Comparison of ENCODE assay signal across 1 cellular context in the genomic region with DNA sequence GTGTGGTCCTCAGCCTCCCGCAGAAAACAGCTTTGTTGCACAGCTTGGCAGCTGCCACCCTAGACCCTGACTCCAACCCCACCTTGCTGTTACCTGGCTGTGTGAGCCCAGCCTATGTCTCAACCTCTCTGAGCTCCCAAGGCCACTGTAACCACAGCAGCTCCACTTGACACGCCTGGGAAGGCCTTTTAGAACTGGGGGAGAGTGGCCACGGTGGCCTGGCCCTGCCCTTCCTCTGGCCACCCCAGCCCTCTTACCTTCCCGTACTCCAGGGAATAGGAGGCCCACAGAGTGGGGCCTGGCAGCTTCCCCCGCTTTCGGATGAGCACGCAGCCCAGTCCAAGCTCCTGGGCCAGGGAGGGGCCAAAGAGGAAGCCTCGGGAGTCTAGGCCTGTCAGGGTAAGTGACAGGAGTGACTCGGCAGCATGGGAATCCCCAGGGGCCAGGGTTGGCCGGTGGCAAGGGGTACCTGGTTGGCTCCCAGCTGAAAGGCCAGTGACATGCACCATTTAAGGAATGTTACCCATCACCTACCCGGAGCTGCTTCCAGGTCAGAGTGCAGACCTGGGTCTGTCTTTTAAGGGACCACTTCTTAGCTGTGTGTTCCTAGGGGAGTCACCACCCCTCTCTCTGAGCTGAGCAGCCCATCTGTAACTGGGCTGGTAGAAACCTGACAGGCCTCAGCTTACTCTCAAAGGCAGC.
TF ChIP-seq lines count a peak whose summit lies in the region.

No MANE protein-coding gene starts in this region.

TF ChIP-seq in K562, 482 proteins besides CTCF, POLR2A, EP300 and RAD21 (continued from another document and continues in another):
- TF ChIP-seq, protein P1, sequence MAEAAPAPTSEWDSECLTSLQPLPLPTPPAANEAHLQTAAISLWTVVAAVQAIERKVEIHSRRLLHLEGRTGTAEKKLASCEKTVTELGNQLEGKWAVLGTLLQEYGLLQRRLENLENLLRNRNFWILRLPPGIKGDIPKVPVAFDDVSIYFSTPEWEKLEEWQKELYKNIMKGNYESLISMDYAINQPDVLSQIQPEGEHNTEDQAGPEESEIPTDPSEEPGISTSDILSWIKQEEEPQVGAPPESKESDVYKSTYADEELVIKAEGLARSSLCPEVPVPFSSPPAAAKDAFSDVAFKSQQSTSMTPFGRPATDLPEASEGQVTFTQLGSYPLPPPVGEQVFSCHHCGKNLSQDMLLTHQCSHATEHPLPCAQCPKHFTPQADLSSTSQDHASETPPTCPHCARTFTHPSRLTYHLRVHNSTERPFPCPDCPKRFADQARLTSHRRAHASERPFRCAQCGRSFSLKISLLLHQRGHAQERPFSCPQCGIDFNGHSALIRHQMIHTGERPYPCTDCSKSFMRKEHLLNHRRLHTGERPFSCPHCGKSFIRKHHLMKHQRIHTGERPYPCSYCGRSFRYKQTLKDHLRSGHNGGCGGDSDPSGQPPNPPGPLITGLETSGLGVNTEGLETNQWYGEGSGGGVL (CRISPR knock-in tag; IDR thresholded peaks at IDR 0.05), result no peak
- TF ChIP-seq NRF1 (conservative IDR thresholded peaks at IDR 0.05 in 1 of 2, IDR thresholded peaks at IDR 0.05 in 1 of 2) (peak; percentile 8 to 17; a peak in 1 of 4 replicates), ZC3H11A (IDR thresholded peaks at IDR 0.05; ENCODE audit: low read depth, low read length) (no peak), ZNF232 (CRISPR knock-in tag; IDR thresholded peaks at IDR 0.05) (no peak), RUNX1 (IDR thresholded peaks at IDR 0.05; ENCODE audit: low read depth) (0 out of 2 replicates have a peak, but pooled peaks have one; percentile 10), MXI1 (IDR thresholded peaks at IDR 0.05; ENCODE audit: low read depth, low read length) (peak; percentile 70), STAT5B (CRISPR knock-in tag; IDR thresholded peaks at IDR 0.05) (no peak), SUPT5H (IDR thresholded peaks at IDR 0.05) (peak; percentile 3), TAL1 (IDR thresholded peaks at IDR 0.05) (no peak), RBFOX2 (IDR thresholded peaks at IDR 0.05; ENCODE audit: low read depth, low read length) (peak; percentile 41), HNRNPUL1 (IDR thresholded peaks at IDR 0.05; ENCODE audit: low read length) (0 out of 2 replicates have a peak, but pooled peaks have one; percentile 28), ZKSCAN8 (CRISPR knock-in tag; IDR thresholded peaks at IDR 0.05) (no peak), ZNF384 (IDR thresholded peaks at IDR 0.05; ENCODE audit: low read depth, low read length) (no peak), POLR3G (IDR thresholded peaks at IDR 0.05; ENCODE audit: extremely low read depth, insufficient read length, insufficient replicate concordance) (no peak), DDX20 (tag; IDR thresholded peaks at IDR 0.05; ENCODE audit: low read depth) (no peak), RB1 (IDR thresholded peaks at IDR 0.05; ENCODE audit: low read depth) (peak; percentile 36; the same call in 1 of the 2 replicates), SMARCC2 (IDR thresholded peaks at IDR 0.05; ENCODE audit: low read depth) (no peak), BACH1 (tag; IDR thresholded peaks at IDR 0.05) (no peak), BCOR (IDR thresholded peaks at IDR 0.05) (peak; percentile 91), POLR2AphosphoS2 (IDR thresholded peaks at IDR 0.05; ENCODE audit: low read length) (peak; percentile 13; the same call in 1 of the 2 replicates), KDM1A (IDR thresholded peaks at IDR 0.05) (peak in 1 of 2 experiments; percentile 56; a peak in 1 of 4 replicates), SIN3A (IDR thresholded peaks at IDR 0.05; ENCODE audit: borderline replicate concordance in 2 of 2, control insufficient read depth in 1 of 2, low read depth in 2 of 2, low read length in 2 of 2) (peak; percentile 70 to 90; a peak in 1 of 4 replicates), ZNF778 (CRISPR knock-in tag; IDR thresholded peaks at IDR 0.05) (no peak), ZFP36 (IDR thresholded peaks at IDR 0.05; ENCODE audit: low read depth, low read length, partially characterized antibody) (peak; percentile 82), SRSF1 (IDR thresholded peaks at IDR 0.05; ENCODE audit: low read depth, low read length) (no peak), GTF2E2 (tag; IDR thresholded peaks at IDR 0.05) (no peak), C11orf30 (IDR thresholded peaks at IDR 0.05; ENCODE audit: low read depth) (peak; percentile 45), HDAC2 (IDR thresholded peaks at IDR 0.05) (peak; percentile 57; the same call in 1 of the 2 replicates), MAZ (CRISPR knock-in tag; conservative IDR thresholded peaks at IDR 0.05 in 1 of 2, IDR thresholded peaks at IDR 0.05 in 1 of 2) (0 out of 4 replicates have a peak, but pooled peaks of 1 of the 2 experiments have one; percentile 29), KDM5B (IDR thresholded peaks at IDR 0.05; ENCODE audit: insufficient replicate concordance, low read depth, low read length) (peak; percentile 20), RFX5 (IDR thresholded peaks at IDR 0.05; ENCODE audit: low read depth, low read length) (no peak)
- TF ChIP-seq, protein P2, sequence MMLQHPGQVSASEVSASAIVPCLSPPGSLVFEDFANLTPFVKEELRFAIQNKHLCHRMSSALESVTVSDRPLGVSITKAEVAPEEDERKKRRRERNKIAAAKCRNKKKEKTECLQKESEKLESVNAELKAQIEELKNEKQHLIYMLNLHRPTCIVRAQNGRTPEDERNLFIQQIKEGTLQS (IDR thresholded peaks at IDR 0.05), result no peak
- TF ChIP-seq, protein P2 (CRISPR knock-in tag; conservative IDR thresholded peaks at IDR 0.05), result no peak
- TF ChIP-seq, protein P3, sequence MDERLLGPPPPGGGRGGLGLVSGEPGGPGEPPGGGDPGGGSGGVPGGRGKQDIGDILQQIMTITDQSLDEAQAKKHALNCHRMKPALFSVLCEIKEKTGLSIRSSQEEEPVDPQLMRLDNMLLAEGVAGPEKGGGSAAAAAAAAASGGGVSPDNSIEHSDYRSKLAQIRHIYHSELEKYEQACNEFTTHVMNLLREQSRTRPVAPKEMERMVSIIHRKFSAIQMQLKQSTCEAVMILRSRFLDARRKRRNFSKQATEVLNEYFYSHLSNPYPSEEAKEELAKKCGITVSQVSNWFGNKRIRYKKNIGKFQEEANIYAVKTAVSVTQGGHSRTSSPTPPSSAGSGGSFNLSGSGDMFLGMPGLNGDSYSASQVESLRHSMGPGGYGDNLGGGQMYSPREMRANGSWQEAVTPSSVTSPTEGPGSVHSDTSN (CRISPR knock-in tag; IDR thresholded peaks at IDR 0.05; ENCODE audit: low read depth), result no peak
- TF ChIP-seq, protein P3 (tag; conservative IDR thresholded peaks at IDR 0.05; ENCODE audit: low read depth), result no peak
- TF ChIP-seq, protein P4, sequence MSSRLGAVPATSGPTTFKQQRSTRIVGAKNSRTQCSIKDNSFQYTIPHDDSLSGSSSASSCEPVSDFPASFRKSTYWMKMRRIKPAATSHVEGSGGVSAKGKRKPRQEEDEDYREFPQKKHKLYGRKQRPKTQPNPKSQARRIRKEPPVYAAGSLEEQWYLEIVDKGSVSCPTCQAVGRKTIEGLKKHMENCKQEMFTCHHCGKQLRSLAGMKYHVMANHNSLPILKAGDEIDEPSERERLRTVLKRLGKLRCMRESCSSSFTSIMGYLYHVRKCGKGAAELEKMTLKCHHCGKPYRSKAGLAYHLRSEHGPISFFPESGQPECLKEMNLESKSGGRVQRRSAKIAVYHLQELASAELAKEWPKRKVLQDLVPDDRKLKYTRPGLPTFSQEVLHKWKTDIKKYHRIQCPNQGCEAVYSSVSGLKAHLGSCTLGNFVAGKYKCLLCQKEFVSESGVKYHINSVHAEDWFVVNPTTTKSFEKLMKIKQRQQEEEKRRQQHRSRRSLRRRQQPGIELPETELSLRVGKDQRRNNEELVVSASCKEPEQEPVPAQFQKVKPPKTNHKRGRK (tag; IDR thresholded peaks at IDR 0.05), result no peak
- TF ChIP-seq, protein P5, sequence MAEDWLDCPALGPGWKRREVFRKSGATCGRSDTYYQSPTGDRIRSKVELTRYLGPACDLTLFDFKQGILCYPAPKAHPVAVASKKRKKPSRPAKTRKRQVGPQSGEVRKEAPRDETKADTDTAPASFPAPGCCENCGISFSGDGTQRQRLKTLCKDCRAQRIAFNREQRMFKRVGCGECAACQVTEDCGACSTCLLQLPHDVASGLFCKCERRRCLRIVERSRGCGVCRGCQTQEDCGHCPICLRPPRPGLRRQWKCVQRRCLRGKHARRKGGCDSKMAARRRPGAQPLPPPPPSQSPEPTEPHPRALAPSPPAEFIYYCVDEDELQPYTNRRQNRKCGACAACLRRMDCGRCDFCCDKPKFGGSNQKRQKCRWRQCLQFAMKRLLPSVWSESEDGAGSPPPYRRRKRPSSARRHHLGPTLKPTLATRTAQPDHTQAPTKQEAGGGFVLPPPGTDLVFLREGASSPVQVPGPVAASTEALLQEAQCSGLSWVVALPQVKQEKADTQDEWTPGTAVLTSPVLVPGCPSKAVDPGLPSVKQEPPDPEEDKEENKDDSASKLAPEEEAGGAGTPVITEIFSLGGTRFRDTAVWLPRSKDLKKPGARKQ (CRISPR knock-in tag; IDR thresholded peaks at IDR 0.05), result no peak
- TF ChIP-seq, protein P6, sequence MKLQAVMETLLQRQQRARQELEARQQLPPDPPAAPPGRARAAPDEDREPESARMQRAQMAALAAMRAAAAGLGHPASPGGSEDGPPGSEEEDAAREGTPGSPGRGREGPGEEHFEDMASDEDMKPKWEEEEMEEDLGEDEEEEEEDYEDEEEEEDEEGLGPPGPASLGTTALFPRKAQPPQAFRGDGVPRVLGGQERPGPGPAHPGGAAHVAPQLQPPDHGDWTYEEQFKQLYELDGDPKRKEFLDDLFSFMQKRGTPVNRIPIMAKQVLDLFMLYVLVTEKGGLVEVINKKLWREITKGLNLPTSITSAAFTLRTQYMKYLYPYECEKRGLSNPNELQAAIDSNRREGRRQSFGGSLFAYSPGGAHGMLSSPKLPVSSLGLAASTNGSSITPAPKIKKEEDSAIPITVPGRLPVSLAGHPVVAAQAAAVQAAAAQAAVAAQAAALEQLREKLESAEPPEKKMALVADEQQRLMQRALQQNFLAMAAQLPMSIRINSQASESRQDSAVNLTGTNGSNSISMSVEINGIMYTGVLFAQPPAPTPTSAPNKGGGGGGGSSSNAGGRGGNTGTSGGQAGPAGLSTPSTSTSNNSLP (IDR thresholded peaks at IDR 0.05; ENCODE audit: borderline replicate concordance, low read depth, low read length), result no peak
- TF ChIP-seq, protein P7, sequence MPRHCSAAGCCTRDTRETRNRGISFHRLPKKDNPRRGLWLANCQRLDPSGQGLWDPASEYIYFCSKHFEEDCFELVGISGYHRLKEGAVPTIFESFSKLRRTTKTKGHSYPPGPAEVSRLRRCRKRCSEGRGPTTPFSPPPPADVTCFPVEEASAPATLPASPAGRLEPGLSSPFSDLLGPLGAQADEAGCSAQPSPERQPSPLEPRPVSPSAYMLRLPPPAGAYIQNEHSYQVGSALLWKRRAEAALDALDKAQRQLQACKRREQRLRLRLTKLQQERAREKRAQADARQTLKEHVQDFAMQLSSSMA (CRISPR knock-in tag; IDR thresholded peaks at IDR 0.05), result peak; percentile 74; the same call in 1 of the 2 replicates
- TF ChIP-seq, protein P8, sequence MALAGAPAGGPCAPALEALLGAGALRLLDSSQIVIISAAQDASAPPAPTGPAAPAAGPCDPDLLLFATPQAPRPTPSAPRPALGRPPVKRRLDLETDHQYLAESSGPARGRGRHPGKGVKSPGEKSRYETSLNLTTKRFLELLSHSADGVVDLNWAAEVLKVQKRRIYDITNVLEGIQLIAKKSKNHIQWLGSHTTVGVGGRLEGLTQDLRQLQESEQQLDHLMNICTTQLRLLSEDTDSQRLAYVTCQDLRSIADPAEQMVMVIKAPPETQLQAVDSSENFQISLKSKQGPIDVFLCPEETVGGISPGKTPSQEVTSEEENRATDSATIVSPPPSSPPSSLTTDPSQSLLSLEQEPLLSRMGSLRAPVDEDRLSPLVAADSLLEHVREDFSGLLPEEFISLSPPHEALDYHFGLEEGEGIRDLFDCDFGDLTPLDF (CRISPR knock-in tag; IDR thresholded peaks at IDR 0.05), result no peak
- TF ChIP-seq, protein P9, sequence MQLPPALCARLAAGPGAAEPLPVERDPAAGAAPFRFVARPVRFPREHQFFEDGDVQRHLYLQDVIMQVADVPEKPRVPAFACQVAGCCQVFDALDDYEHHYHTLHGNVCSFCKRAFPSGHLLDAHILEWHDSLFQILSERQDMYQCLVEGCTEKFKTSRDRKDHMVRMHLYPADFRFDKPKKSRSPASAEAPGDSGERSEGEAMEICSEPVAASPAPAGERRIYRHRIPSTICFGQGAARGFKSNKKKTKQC (CRISPR knock-in tag; IDR thresholded peaks at IDR 0.05), result no peak; the same call in 1 of the 2 replicates
- TF ChIP-seq, protein P10, sequence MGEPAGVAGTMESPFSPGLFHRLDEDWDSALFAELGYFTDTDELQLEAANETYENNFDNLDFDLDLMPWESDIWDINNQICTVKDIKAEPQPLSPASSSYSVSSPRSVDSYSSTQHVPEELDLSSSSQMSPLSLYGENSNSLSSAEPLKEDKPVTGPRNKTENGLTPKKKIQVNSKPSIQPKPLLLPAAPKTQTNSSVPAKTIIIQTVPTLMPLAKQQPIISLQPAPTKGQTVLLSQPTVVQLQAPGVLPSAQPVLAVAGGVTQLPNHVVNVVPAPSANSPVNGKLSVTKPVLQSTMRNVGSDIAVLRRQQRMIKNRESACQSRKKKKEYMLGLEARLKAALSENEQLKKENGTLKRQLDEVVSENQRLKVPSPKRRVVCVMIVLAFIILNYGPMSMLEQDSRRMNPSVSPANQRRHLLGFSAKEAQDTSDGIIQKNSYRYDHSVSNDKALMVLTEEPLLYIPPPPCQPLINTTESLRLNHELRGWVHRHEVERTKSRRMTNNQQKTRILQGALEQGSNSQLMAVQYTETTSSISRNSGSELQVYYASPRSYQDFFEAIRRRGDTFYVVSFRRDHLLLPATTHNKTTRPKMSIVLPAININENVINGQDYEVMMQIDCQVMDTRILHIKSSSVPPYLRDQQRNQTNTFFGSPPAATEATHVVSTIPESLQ (CRISPR knock-in tag; IDR thresholded peaks at IDR 0.05), result no peak
- TF ChIP-seq, protein P11, sequence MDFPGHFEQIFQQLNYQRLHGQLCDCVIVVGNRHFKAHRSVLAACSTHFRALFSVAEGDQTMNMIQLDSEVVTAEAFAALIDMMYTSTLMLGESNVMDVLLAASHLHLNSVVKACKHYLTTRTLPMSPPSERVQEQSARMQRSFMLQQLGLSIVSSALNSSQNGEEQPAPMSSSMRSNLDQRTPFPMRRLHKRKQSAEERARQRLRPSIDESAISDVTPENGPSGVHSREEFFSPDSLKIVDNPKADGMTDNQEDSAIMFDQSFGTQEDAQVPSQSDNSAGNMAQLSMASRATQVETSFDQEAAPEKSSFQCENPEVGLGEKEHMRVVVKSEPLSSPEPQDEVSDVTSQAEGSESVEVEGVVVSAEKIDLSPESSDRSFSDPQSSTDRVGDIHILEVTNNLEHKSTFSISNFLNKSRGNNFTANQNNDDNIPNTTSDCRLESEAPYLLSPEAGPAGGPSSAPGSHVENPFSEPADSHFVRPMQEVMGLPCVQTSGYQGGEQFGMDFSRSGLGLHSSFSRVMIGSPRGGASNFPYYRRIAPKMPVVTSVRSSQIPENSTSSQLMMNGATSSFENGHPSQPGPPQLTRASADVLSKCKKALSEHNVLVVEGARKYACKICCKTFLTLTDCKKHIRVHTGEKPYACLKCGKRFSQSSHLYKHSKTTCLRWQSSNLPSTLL (IDR thresholded peaks at IDR 0.05), result no peak
